Comparison of ENCODE assay signal across 21 cellular contexts in the genomic region with DNA sequence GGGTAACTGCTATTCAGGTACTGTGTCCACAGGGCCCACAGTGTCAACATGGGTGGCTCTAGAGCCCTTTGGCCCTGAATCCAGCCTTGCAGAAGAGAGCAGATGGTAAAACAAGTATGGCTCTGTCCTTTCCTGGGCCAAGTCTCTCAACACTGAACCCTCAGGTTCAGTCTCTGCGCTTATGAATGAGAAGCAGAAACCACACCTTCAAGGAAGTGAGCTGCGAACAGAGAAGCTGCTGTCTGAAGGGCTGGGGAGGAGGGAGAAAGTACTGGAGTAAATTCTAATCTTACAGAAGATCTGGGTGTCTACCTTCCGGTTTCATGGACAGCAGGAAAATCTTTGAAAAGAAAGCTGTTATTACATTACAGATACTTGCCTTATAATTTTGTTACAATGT. TPM values are rescaled to one million over a fixed set of nuclear protein-coding genes. Genes with fewer than 3 reads are reported as not detected.
DNase-seq lines count a peak whose midpoint lies in the region; ATAC-seq and TF ChIP-seq lines count a peak whose summit lies in the region.
"Had no signal": no experiment of that assay in that cellular context is flagged by ENCODE, and none has a peak within 500 bp of the region (broad histone marks: within the 10 kb centered on the region; RNA-seq: fewer than 3 reads in every experiment).

No MANE protein-coding gene starts in this region.

- no peak for DNase-seq in activated T-cell treated with anti-CD3 and anti-CD28 coated beads, Interleukin-2, amount 50 U/mL, for 4 hours
- no peak for DNase-seq in activated T-cell treated with anti-CD3 and anti-CD28 coated beads, Interleukin-2, amount 50 U/mL, for 1 hour
- DNase-seq in neural crest cell (ENCODE audit: low read depth, low spot score) = no peak
- DNase-seq in AML-193 (lab: John Stamatoyannopoulos, UW) = no peak
- no peak for DNase-seq in ecto neural progenitor cell (ENCODE audit: low spot score)
- DNase-seq: DMS 273 treated with DMSO at 0.1 percent for 48 hours, hippocampal formation, midbrain, NCI-H2081 treated with DMSO at 0.1 percent for 48 hours, NCI-H524, nucleus accumbens, SHP77 treated with DMSO at 0.1 percent for 48 hours had no signal

- H3K36me3 Mint-ChIP-seq in activated T-cell treated with anti-CD3 and anti-CD28 coated beads, Interleukin-2, amount 50 U/mL, for 4 hours (ENCODE audit: insufficient read depth) = peaks cover 29% of the 10 kb centered on the region
- H3K36me3 Mint-ChIP-seq in activated naive CD8-positive, alpha-beta T cell = peaks cover 13% of the 10 kb centered on the region
- H3K36me3 Mint-ChIP-seq in neural crest cell (ENCODE audit: low read depth) = no peaks in the 10 kb centered on the region

- H3K27me3 Mint-ChIP-seq in activated T-cell treated with anti-CD3 and anti-CD28 coated beads, Interleukin-2, amount 50 U/mL, for 4 hours (ENCODE audit: low read depth) = no peaks in the 10 kb centered on the region
- H3K27me3 Mint-ChIP-seq in activated naive CD8-positive, alpha-beta T cell = no peaks in the 10 kb centered on the region
- no peaks in the 10 kb centered on the region for H3K27me3 Mint-ChIP-seq in neural crest cell (ENCODE audit: low read depth)

- H3K4me3 ChIP-seq in DOHH2 (ENCODE audit: low read length) = no peak overlapping the region
- H3K4me3 ChIP-seq: ascending aorta, right atrium auricular region had no signal

- peak overlapping the region; percentile 80 for H3K27ac Mint-ChIP-seq in activated naive CD8-positive, alpha-beta T cell
- H3K27ac Mint-ChIP-seq in neural crest cell (ENCODE audit: unreplicated experiment) = no peak overlapping the region
- H3K27ac Mint-ChIP-seq: T-helper 1 cell treated with Interleukin-12 subunit alpha and Interleukin-12 subunit beta and Interleukin-4 antibody, amounts not matched to agents 30 μg/mL and 1 μg/mL, for 36 hours had no signal

- no peak for ATAC-seq in activated T-cell treated with anti-CD3 and anti-CD28 coated beads, Interleukin-2, amount 50 U/mL, for 4 hours
- ATAC-seq in HG02981 (IDR thresholded peaks at IDR 0.05; ENCODE audit: unreplicated experiment) = no peak
- ATAC-seq: activated CD4-positive, CD25-positive, alpha-beta regulatory T cell treated with anti-CD3 and anti-CD28 coated beads, Interleukin-2, amount 50 U/mL, for 24 hours had no signal

- peaks cover 38% of the 10 kb centered on the region for H3K4me1 Mint-ChIP-seq in activated T-cell treated with anti-CD3 and anti-CD28 coated beads, Interleukin-2, amount 50 U/mL, for 4 hours (ENCODE audit: low read depth)
- peaks cover 58% of the 10 kb centered on the region for H3K4me1 Mint-ChIP-seq in activated naive CD8-positive, alpha-beta T cell (ENCODE audit: low read depth)
- H3K4me1 Mint-ChIP-seq in neural crest cell = peaks cover 28% of the 10 kb centered on the region

- H3K4me3 Mint-ChIP-seq in activated T-cell treated with anti-CD3 and anti-CD28 coated beads, Interleukin-2, amount 50 U/mL, for 4 hours = peak overlapping the region; percentile 69
- peak overlapping the region; percentile 85 for H3K4me3 Mint-ChIP-seq in activated naive CD8-positive, alpha-beta T cell
- peak overlapping the region; percentile 68 for H3K4me3 Mint-ChIP-seq in neural crest cell
- H3K4me3 Mint-ChIP-seq: T-helper 1 cell treated with Interleukin-12 subunit alpha and Interleukin-12 subunit beta and Interleukin-4 antibody, amounts not matched to agents 30 μg/mL and 1 μg/mL, for 36 hours had no signal

- no peaks in the 10 kb centered on the region for H3K9me2 ChIP-seq in DOHH2 (replicated peaks; ENCODE audit: control insufficient read depth, low read length)

- H3K4me1 ChIP-seq in DOHH2 (ENCODE audit: control insufficient read depth, low read length) = peaks cover 34% of the 10 kb centered on the region

- H3K9me3 ChIP-seq in DOHH2 (ENCODE audit: control insufficient read depth, insufficient read depth, low read length) = no peaks in the 10 kb centered on the region
- H3K9me3 ChIP-seq: ascending aorta, right atrium auricular region had no signal

- peak overlapping the region; percentile 44; the same call in 1 of the 2 replicates for H3K4me2 ChIP-seq in DOHH2 (ENCODE audit: low read length)

- H3K9me3 Mint-ChIP-seq in activated T-cell treated with anti-CD3 and anti-CD28 coated beads, Interleukin-2, amount 50 U/mL, for 4 hours = no peaks in the 10 kb centered on the region
- no peaks in the 10 kb centered on the region for H3K9me3 Mint-ChIP-seq in activated naive CD8-positive, alpha-beta T cell (ENCODE audit: low read depth)
- H3K9me3 Mint-ChIP-seq in neural crest cell = no peaks in the 10 kb centered on the region
- H3K9me3 Mint-ChIP-seq: T-helper 1 cell treated with Interleukin-12 subunit alpha and Interleukin-12 subunit beta and Interleukin-4 antibody, amounts not matched to agents 30 μg/mL and 1 μg/mL, for 36 hours had no signal

- H3F3A ChIP-seq in DOHH2 (ENCODE audit: control insufficient read depth, insufficient read depth) = peaks cover 3% of the 10 kb centered on the region; the same call in 1 of the 2 replicates

- H4K20me1 ChIP-seq in DOHH2 (ENCODE audit: control insufficient read depth, insufficient read depth, low read depth, low read length) = peaks cover 35% of the 10 kb centered on the region

- peaks cover 78% of the 10 kb centered on the region for H3K79me2 ChIP-seq in DOHH2 (ENCODE audit: control insufficient read depth, low read length)

- TF ChIP-seq CTCF in DOHH2 (IDR thresholded peaks at IDR 0.05; ENCODE audit: low read depth, low read length, poor library complexity, severe bottlenecking) (no peak), neural crest cell (conservative IDR thresholded peaks at IDR 0.05) (no peak)

- H3K27me3 ChIP-seq in DOHH2 (ENCODE audit: control insufficient read depth, low read length) = no peaks in the 10 kb centered on the region
- H3K27me3 ChIP-seq: ascending aorta, right atrium auricular region had no signal

- H3K36me3 ChIP-seq in DOHH2 (ENCODE audit: control insufficient read depth, low read length) = peaks cover 89% of the 10 kb centered on the region

- no peak overlapping the region for H3K27ac ChIP-seq in DOHH2 (ENCODE audit: low read depth, low read length)
- H3K27ac ChIP-seq: ascending aorta, right atrium auricular region had no signal

RNA-seq across cellular contexts. Expression of gene TBRG4, which starts 4.1 kb away (rescaled TPM):
- 100 to 1,000 TPM; 206 to 236 (median 233) TPM for total RNA-seq in activated T-cell treated with anti-CD3 and anti-CD28 coated beads, Interleukin-2, amount 50 U/mL, for 4 hours
- 104 and 109 TPM in 2 replicates for total RNA-seq in neural crest cell

RNA-seq across cellular contexts. Expression of gene NACAD, which starts 18.6 kb away (rescaled TPM):
- under 1 TPM; 0.14 to 0.66 (median 0.37) TPM for total RNA-seq in activated T-cell treated with anti-CD3 and anti-CD28 coated beads, Interleukin-2, amount 50 U/mL, for 4 hours
- 7.2 and 9.7 TPM in 2 replicates for total RNA-seq in neural crest cell

RNA-seq across cellular contexts. Expression of gene RAMP3, which starts 50.2 kb away (rescaled TPM):
- not detected for total RNA-seq in activated T-cell treated with anti-CD3 and anti-CD28 coated beads, Interleukin-2, amount 50 U/mL, for 4 hours
- total RNA-seq in neural crest cell = not detected in 2 replicates
- total RNA-seq: chondrocyte, kidney epithelial cell had no signal
